ENCODE assay signal across 19 cellular contexts in genomic region chr3:459376-459710, GRCh38.
"Had no signal": no experiment of that assay in that cellular context is flagged by ENCODE, and none has a peak within 500 bp of the region (broad histone marks: within the 10 kb centered on the region; RNA-seq: fewer than 3 reads in every experiment).

No MANE protein-coding gene starts in this region.

- ATAC-seq: activated CD8-positive, alpha-beta T cell treated with anti-CD3 and anti-CD28 coated beads, Interleukin-2, amount 10 ng/mL, durations not matched to agents 7 days and 5 days; effector memory CD8-positive, alpha-beta T cell; esophagus mucosa; natural killer cell treated with Interleukin-12 subunit alpha and Interleukin-12 subunit beta and Interleukin-15 and Interleukin-18, amount 100 ng/mL, for 72 hours; sciatic nerve; stimulated activated naive B cell treated with anti-CD40 and anti-IgM and Interleukin-4, amounts not matched to agents 10 μg/mL and 1 μg/mL and 100 μg/mL, for 72 hours had no signal

- DNase-seq: activated CD4-positive, alpha-beta T cell treated with anti-CD3 and anti-CD28 coated beads for 1 hour; activated CD4-positive, alpha-beta T cell treated with anti-CD3 and anti-CD28 coated beads, Interleukin-2, amount 50 U/mL, for 1 hour; activated CD8-positive, alpha-beta T cell treated with anti-CD3 and anti-CD28 coated beads, Interleukin-2, amount 10 ng/mL, durations not matched to agents 7 days and 5 days; activated gamma-delta T cell; brain microvascular endothelial cell; effector memory CD8-positive, alpha-beta T cell; midbrain; occipital lobe; posterior cingulate gyrus; small intestine; stimulated activated CD4-positive, alpha-beta T cell treated with anti-CD3 and anti-CD28 coated beads, Interleukin-2, amount 100 ng/mL, for 48 hours; stimulated activated CD8-positive, alpha-beta memory T cell treated with anti-CD3 and anti-CD28 coated beads, Interleukin-4, amount 100 ng/mL, for 48 hours; stimulated activated naive B cell treated with anti-CD40 and anti-IgM and Interleukin-4, amounts not matched to agents 10 μg/mL and 1 μg/mL and 100 μg/mL, for 72 hours; transverse colon had no signal

- H3K36me3 Mint-ChIP-seq: activated naive CD4-positive, alpha-beta T cell treated with anti-CD3 and anti-CD28 coated beads, Interleukin-2, amount 50 U/mL, for 24 hours; natural killer cell treated with Interleukin-12 subunit alpha and Interleukin-12 subunit beta and Interleukin-15 and Interleukin-18, amount 100 ng/mL, for 72 hours; stimulated activated naive B cell treated with anti-CD40 and anti-IgM and Interleukin-4, amounts not matched to agents 10 μg/mL and 1 μg/mL and 100 μg/mL, for 72 hours had no signal

- H3K27ac Mint-ChIP-seq: activated CD8-positive, alpha-beta T cell treated with anti-CD3 and anti-CD28 coated beads, Interleukin-2, amount 10 ng/mL, durations not matched to agents 7 days and 5 days; activated naive CD4-positive, alpha-beta T cell treated with anti-CD3 and anti-CD28 coated beads, Interleukin-2, amount 50 U/mL, for 24 hours; activated T-helper 1 cell treated with anti-CD3 and anti-CD28 coated beads, Interleukin-12 subunit alpha, Interleukin-12 subunit beta, Interleukin-2, Interleukin-4 antibody, amounts not matched to agents 30 ng/mL and 10 ng/mL and 1 ng/mL, durations not matched to agents 14 hours and 24 hours and 36 hours; effector memory CD8-positive, alpha-beta T cell; natural killer cell treated with Interleukin-12 subunit alpha and Interleukin-12 subunit beta and Interleukin-15 and Interleukin-18, amount 100 ng/mL, for 72 hours; stimulated activated naive B cell treated with anti-CD40 and anti-IgM and Interleukin-4, amounts not matched to agents 10 μg/mL and 1 μg/mL and 100 μg/mL, for 72 hours had no signal

- H3K36me3 ChIP-seq: brain microvascular endothelial cell, transverse colon had no signal

- H3K9me3 Mint-ChIP-seq: activated naive CD4-positive, alpha-beta T cell treated with anti-CD3 and anti-CD28 coated beads, Interleukin-2, amount 50 U/mL, for 24 hours; activated T-helper 1 cell treated with anti-CD3 and anti-CD28 coated beads, Interleukin-12 subunit alpha, Interleukin-12 subunit beta, Interleukin-2, Interleukin-4 antibody, amounts not matched to agents 30 ng/mL and 10 ng/mL and 1 ng/mL, durations not matched to agents 14 hours and 24 hours and 36 hours; stimulated activated naive B cell treated with anti-CD40 and anti-IgM and Interleukin-4, amounts not matched to agents 10 μg/mL and 1 μg/mL and 100 μg/mL, for 72 hours had no signal

- H3K27ac ChIP-seq: brain microvascular endothelial cell, transverse colon had no signal

- H3K4me3 ChIP-seq: transverse colon had no signal

- H3K4me1 Mint-ChIP-seq: activated naive CD4-positive, alpha-beta T cell treated with anti-CD3 and anti-CD28 coated beads, Interleukin-2, amount 50 U/mL, for 24 hours; stimulated activated naive B cell treated with anti-CD40 and anti-IgM and Interleukin-4, amounts not matched to agents 10 μg/mL and 1 μg/mL and 100 μg/mL, for 72 hours had no signal

- H3K4me3 Mint-ChIP-seq: activated CD8-positive, alpha-beta T cell treated with anti-CD3 and anti-CD28 coated beads, Interleukin-2, amount 10 ng/mL, durations not matched to agents 7 days and 5 days; activated naive CD4-positive, alpha-beta T cell treated with anti-CD3 and anti-CD28 coated beads, Interleukin-2, amount 50 U/mL, for 24 hours; activated T-helper 1 cell treated with anti-CD3 and anti-CD28 coated beads, Interleukin-12 subunit alpha, Interleukin-12 subunit beta, Interleukin-2, Interleukin-4 antibody, amounts not matched to agents 30 ng/mL and 10 ng/mL and 1 ng/mL, durations not matched to agents 14 hours and 24 hours and 36 hours; effector memory CD8-positive, alpha-beta T cell; natural killer cell treated with Interleukin-12 subunit alpha and Interleukin-12 subunit beta and Interleukin-15 and Interleukin-18, amount 100 ng/mL, for 72 hours; stimulated activated naive B cell treated with anti-CD40 and anti-IgM and Interleukin-4, amounts not matched to agents 10 μg/mL and 1 μg/mL and 100 μg/mL, for 72 hours had no signal

- H3K9me3 ChIP-seq: transverse colon had no signal

- H3K4me1 ChIP-seq: transverse colon had no signal

- H3K27me3 Mint-ChIP-seq: activated naive CD4-positive, alpha-beta T cell treated with anti-CD3 and anti-CD28 coated beads, Interleukin-2, amount 50 U/mL, for 24 hours; effector memory CD8-positive, alpha-beta T cell; natural killer cell treated with Interleukin-12 subunit alpha and Interleukin-12 subunit beta and Interleukin-15 and Interleukin-18, amount 100 ng/mL, for 72 hours; stimulated activated naive B cell treated with anti-CD40 and anti-IgM and Interleukin-4, amounts not matched to agents 10 μg/mL and 1 μg/mL and 100 μg/mL, for 72 hours had no signal

- H3K27me3 ChIP-seq: brain microvascular endothelial cell, transverse colon had no signal
